34 cellular contexts compared by ENCODE assay signal in genomic region chr15:31084176-31084575, GRCh38. TPM values are rescaled to one million over a fixed set of nuclear protein-coding genes. Genes with fewer than 3 reads are reported as not detected.
"Had no signal": no experiment of that assay in that cellular context is flagged by ENCODE, and none has a peak within 500 bp of the region (broad histone marks: within the 10 kb centered on the region; RNA-seq: fewer than 3 reads in every experiment).

No MANE protein-coding gene starts in this region.

- H3K79me2 ChIP-seq: hepatocyte had no signal

- H3K4me2 ChIP-seq: hepatocyte had no signal

- H3K9me3 Mint-ChIP-seq: activated CD4-positive, alpha-beta memory T cell treated with anti-CD3 and anti-CD28 coated beads, Interleukin-2, amount 10 ng/mL, durations not matched to agents 7 days and 5 days; activated CD4-positive, alpha-beta T cell treated with anti-CD3 and anti-CD28 coated beads, Interleukin-2, amount 10 ng/mL, durations not matched to agents 7 days and 5 days; effector memory CD8-positive, alpha-beta T cell had no signal

- H3K27ac ChIP-seq: ascending aorta, cardiac muscle cell, colonic mucosa, dorsolateral prefrontal cortex, gastroesophageal sphincter, hepatocyte, pancreas, testis had no signal

- H3K9me3 ChIP-seq: ascending aorta, colonic mucosa, gastroesophageal sphincter, pancreas, prostate gland, testis, transverse colon had no signal

- H3K4me3 Mint-ChIP-seq: activated CD4-positive, alpha-beta memory T cell treated with anti-CD3 and anti-CD28 coated beads, Interleukin-2, amount 10 ng/mL, durations not matched to agents 7 days and 5 days; activated CD4-positive, alpha-beta T cell treated with anti-CD3 and anti-CD28 coated beads, Interleukin-2, amount 10 ng/mL, durations not matched to agents 7 days and 5 days; activated naive CD8-positive, alpha-beta T cell; brain; effector memory CD8-positive, alpha-beta T cell; WTC11 had no signal

- DNase-seq: activated CD4-positive, alpha-beta memory T cell treated with anti-CD3 and anti-CD28 coated beads, Interleukin-2, amount 10 ng/mL, durations not matched to agents 7 days and 5 days; activated CD4-positive, alpha-beta T cell treated with anti-CD3 and anti-CD28 coated beads for 1 hour; activated CD4-positive, alpha-beta T cell treated with anti-CD3 and anti-CD28 coated beads, Interleukin-2, amount 10 ng/mL, durations not matched to agents 7 days and 5 days; activated effector memory CD4-positive, alpha-beta T cell treated with Interleukin-2 at 50 U/mL for 16 hours; activated naive CD4-positive, alpha-beta T cell treated with Interleukin-2 at 50 U/mL for 16 hours; cerebellar nuclear complex; dorsolateral prefrontal cortex; effector memory CD8-positive, alpha-beta T cell; erythroblast; islet precursor cell; left cardiac atrium; left ventricle myocardium superior; naive B cell; retina; stimulated activated CD4-positive, alpha-beta T cell treated with anti-CD3 and anti-CD28 coated beads, Interleukin-2, amount 100 ng/mL, for 48 hours; stimulated activated naive CD4-positive, alpha-beta T cell treated with Interleukin-2 at 50 U/mL for 16 hours; SW 1271; T-helper 2 cell; testis; transverse colon had no signal

- H3K36me3 ChIP-seq: ascending aorta, cardiac muscle cell, colonic mucosa, gastroesophageal sphincter, pancreas, prostate gland, transverse colon had no signal

- H3K27me3 ChIP-seq: ascending aorta, cardiac muscle cell, colonic mucosa, hepatocyte, pancreas, testis, transverse colon had no signal

- H3K27ac Mint-ChIP-seq: activated CD4-positive, alpha-beta memory T cell treated with anti-CD3 and anti-CD28 coated beads, Interleukin-2, amount 10 ng/mL, durations not matched to agents 7 days and 5 days; activated CD4-positive, alpha-beta T cell treated with anti-CD3 and anti-CD28 coated beads, Interleukin-2, amount 10 ng/mL, durations not matched to agents 7 days and 5 days; activated naive CD8-positive, alpha-beta T cell; brain; WTC11 had no signal

- H3K27me3 Mint-ChIP-seq: naive B cell had no signal

- H3K4me1 ChIP-seq: ascending aorta, gastroesophageal sphincter, testis had no signal

- H3K4me3 ChIP-seq: ascending aorta, cardiac muscle cell, colonic mucosa, dorsolateral prefrontal cortex, gastroesophageal sphincter, hepatocyte, pancreas, prostate gland, testis, transverse colon had no signal

- H2AFZ ChIP-seq: hepatocyte had no signal

- H3K36me3 Mint-ChIP-seq: activated naive CD8-positive, alpha-beta T cell; brain; naive B cell had no signal

RNA-seq across cellular contexts. Expression of gene TRPM1, which starts 17.3 kb away (rescaled TPM):
- total RNA-seq: activated CD4-positive, alpha-beta memory T cell treated with anti-CD3 and anti-CD28 coated beads, Interleukin-2, amount 10 ng/mL, durations not matched to agents 7 days and 5 days; activated CD4-positive, alpha-beta T cell treated with anti-CD3 and anti-CD28 coated beads, Interleukin-2, amount 10 ng/mL, durations not matched to agents 7 days and 5 days; ascending aorta; cardiac muscle cell; colonic mucosa; fibroblast of lung; gastroesophageal sphincter; hepatocyte; left ventricle myocardium superior; mucosa of gallbladder; transverse colon; urinary bladder had no signal
- polyA plus RNA-seq: cardiac muscle cell, fibroblast of lung, hepatocyte, neural cell, pancreas, urinary bladder had no signal
